ENCODE assay signal across 8 cellular contexts in genomic region chr12:96070670-96071279, GRCh38. TPM values are rescaled to one million over a fixed set of nuclear protein-coding genes. Genes with fewer than 3 reads are reported as not detected.
A peak's percentile ranks its signal among the peaks of the same experiment; 100 is the strongest.
DNase-seq lines count a peak whose midpoint lies in the region; ATAC-seq and TF ChIP-seq lines count a peak whose summit lies in the region.

No MANE protein-coding gene starts in this region.

- H3K27ac ChIP-seq in C4-2B (no peak overlapping the region), upper lobe of right lung (no peak overlapping the region), tibial artery (no peak overlapping the region)

- intact Hi-C loops in upper lobe of right lung (cut with DNase I) = no loop called here
- intact Hi-C loops in tibial artery (cut with DNase I; ENCODE audit: low total_unique reads) = no loop called here

- no peaks in the 10 kb centered on the region for H3K9me3 ChIP-seq in upper lobe of right lung
- H3K9me3 ChIP-seq in tibial artery = no peaks in the 10 kb centered on the region

- TF ChIP-seq CTCF in C4-2B (conservative IDR thresholded peaks at IDR 0.05) (peak; percentile 19), epithelial cell of esophagus (IDR thresholded peaks at IDR 0.05; ENCODE audit: insufficient read depth, low read depth, low read length, missing control alignments) (peak; percentile 23), upper lobe of right lung (IDR thresholded peaks at IDR 0.05) (no peak), tibial artery (IDR thresholded peaks at IDR 0.05) (no peak)

- H3K27me3 ChIP-seq in upper lobe of right lung = no peaks in the 10 kb centered on the region
- peaks cover 0 to 2% of the 10 kb centered on the region in 2 donors for H3K27me3 ChIP-seq in tibial artery

- H3K4me3 ChIP-seq in epithelial cell of esophagus (ENCODE audit: low read length) (no peak overlapping the region), upper lobe of right lung (no peak overlapping the region), tibial artery (no peak overlapping the region)

- DNase-seq in NCI-H2029 (lab: John Stamatoyannopoulos, UW) = peak; percentile 61
- peak; percentile 73 for DNase-seq in epithelial cell of esophagus (ENCODE audit: low read depth)
- DNase-seq in upper lobe of right lung = no peak
- DNase-seq in HCEC 1CT = no peak
- no peak for DNase-seq in KG1 (lab: John Stamatoyannopoulos, UW)
- no peak for DNase-seq in tibial artery

- no peaks in the 10 kb centered on the region for H3K4me1 ChIP-seq in upper lobe of right lung
- no peaks in the 10 kb centered on the region for H3K4me1 ChIP-seq in tibial artery

- ATAC-seq in GM19351 (IDR thresholded peaks at IDR 0.05; ENCODE audit: unreplicated experiment) (peak; percentile 63), upper lobe of right lung (peak; percentile 36)

- H3K36me3 ChIP-seq in upper lobe of right lung = no peaks in the 10 kb centered on the region
- H3K36me3 ChIP-seq in tibial artery = no peaks in the 10 kb centered on the region

RNA-seq across cellular contexts. Expression of gene LTA4H, which starts 35.4 kb away (rescaled TPM):
- 314 TPM for total RNA-seq in upper lobe of right lung

Comparison
In these comparisons a context has a peak if more than half of its experiments do, and no peak if none do; other contexts are left out.
1. CTCF ChIP-seq: peak in C4-2B (single experiment) and epithelial cell of esophagus (single experiment); none in upper lobe of right lung (single experiment) and tibial artery (0 of 2).
2. DNase-seq: peak in NCI-H2029 (single experiment) and epithelial cell of esophagus (single experiment); none in upper lobe of right lung (single experiment), HCEC 1CT (single experiment), KG1 (single experiment) and tibial artery (0 of 2).